Comparison of ENCODE assay signal across 11 cellular contexts in genomic region chr2:201120500-201120899, GRCh38. TPM values are rescaled to one million over a fixed set of nuclear protein-coding genes. Genes with fewer than 3 reads are reported as not detected.
DNase-seq lines count a peak whose midpoint lies in the region; ATAC-seq and TF ChIP-seq lines count a peak whose summit lies in the region.
"Had no signal": no experiment of that assay in that cellular context is flagged by ENCODE, and none has a peak within 500 bp of the region (broad histone marks: within the 10 kb centered on the region; RNA-seq: fewer than 3 reads in every experiment).

No MANE protein-coding gene starts in this region.

- no peak overlapping the region for H2BK5ac ChIP-seq in mesendoderm (ENCODE audit: low read length)

- intact Hi-C loops in left ventricle myocardium inferior (cut with micrococcal nuclease) (no loop called here), left ventricle myocardium superior (cut with micrococcal nuclease) (no loop called here), uterus (cut with DNase I; ENCODE audit: low total_unique reads) (no loop called here)

- H2BK15ac ChIP-seq in mesendoderm (replicated peaks; ENCODE audit: low read depth), result no peak overlapping the region

- no peak overlapping the region for H4K8ac ChIP-seq in mesendoderm (ENCODE audit: low read depth, low read length)

- ATAC-seq in left ventricle myocardium superior (no peak), HG02759 (IDR thresholded peaks at IDR 0.05; ENCODE audit: unreplicated experiment) (no peak), GM18505 (IDR thresholded peaks at IDR 0.05; ENCODE audit: unreplicated experiment) (no peak)

- DNase-seq in left ventricle myocardium inferior (no peak), left ventricle myocardium superior (no peak), amniotic epithelial cell (ENCODE audit: low read depth) (peak; percentile 53), mesendoderm (no peak), uterus (no peak), NOMO-1 treated with DMSO at 0.1 percent for 48 hours (lab: John Stamatoyannopoulos, UW; ENCODE audit: unreplicated experiment) (no peak)
- DNase-seq: DMS79 treated with DMSO at 0.1 percent for 48 hours; effector CD4-positive, alpha-beta T cell; stimulated activated naive CD4-positive, alpha-beta T cell treated with Interleukin-2 at 50 U/mL for 16 hours had no signal

- H3K79me1 ChIP-seq in mesendoderm (ENCODE audit: low read length), result no peaks in the 10 kb centered on the region

- TF ChIP-seq CTCF in left ventricle myocardium inferior (IDR thresholded peaks at IDR 0.05; ENCODE audit: borderline replicate concordance), result no peak
- TF ChIP-seq CTCF in uterus (IDR thresholded peaks at IDR 0.05), result no peak

- no peaks in the 10 kb centered on the region for H3K79me2 ChIP-seq in mesendoderm (ENCODE audit: control insufficient read depth, insufficient read depth, low read length)

- no peaks in the 10 kb centered on the region for H3K9me3 ChIP-seq in left ventricle myocardium inferior (replicated peaks)
- no peaks in the 10 kb centered on the region for H3K9me3 ChIP-seq in uterus

- H3K18ac ChIP-seq in mesendoderm (ENCODE audit: low read length), result no peak overlapping the region

- H3K4me3 ChIP-seq in left ventricle myocardium inferior, result peak overlapping the region; percentile 88
- no peak overlapping the region for H3K4me3 ChIP-seq in mesendoderm (ENCODE audit: low read length)
- no peak overlapping the region for H3K4me3 ChIP-seq in uterus

- H3K56ac ChIP-seq in mesendoderm (ENCODE audit: low read length), result no peak overlapping the region

- peaks cover 81% of the 10 kb centered on the region for H3K4me1 ChIP-seq in left ventricle myocardium inferior
- H3K4me1 ChIP-seq in mesendoderm (ENCODE audit: control insufficient read depth, low read depth, low read length), result peaks cover 21% of the 10 kb centered on the region
- H3K4me1 ChIP-seq in uterus, result no peaks in the 10 kb centered on the region

- no peaks in the 10 kb centered on the region for H3K27me3 ChIP-seq in left ventricle myocardium inferior (ENCODE audit: low read depth)
- H3K27me3 ChIP-seq in mesendoderm (ENCODE audit: insufficient read depth, low read length, poor library complexity), result no peaks in the 10 kb centered on the region
- H3K27me3 ChIP-seq in uterus, result no peaks in the 10 kb centered on the region

- H3K36me3 ChIP-seq in left ventricle myocardium inferior (peaks cover 16% of the 10 kb centered on the region), mesendoderm (ENCODE audit: control insufficient read depth, insufficient read depth, low read length) (no peaks in the 10 kb centered on the region), uterus (no peaks in the 10 kb centered on the region)

- TF ChIP-seq POLR2A in uterus (IDR thresholded peaks at IDR 0.05) (no peak), GM18505 (IDR thresholded peaks at IDR 0.05; ENCODE audit: borderline replicate concordance, extremely low read depth, insufficient read depth, insufficient read length) (no peak)

- H3K4me2 ChIP-seq in mesendoderm (ENCODE audit: low read length), result no peak overlapping the region

- H3K4ac ChIP-seq in mesendoderm (ENCODE audit: low read depth, low read length), result no peak overlapping the region

- H3K23ac ChIP-seq in mesendoderm (ENCODE audit: low read length), result no peak overlapping the region

- no peak overlapping the region for H4K5ac ChIP-seq in mesendoderm (ENCODE audit: low read length)

- peak overlapping the region; percentile 100 for H3K27ac ChIP-seq in left ventricle myocardium inferior (replicated peaks)
- peak overlapping the region; percentile 64 for H3K27ac ChIP-seq in mesendoderm (ENCODE audit: low read depth, low read length)
- H3K27ac ChIP-seq in uterus, result peak overlapping the region; percentile 5 to 97

- H2AK5ac ChIP-seq in mesendoderm (ENCODE audit: low read length), result no peak overlapping the region

- H2BK120ac ChIP-seq in mesendoderm (ENCODE audit: low read depth, low read length), result no peak overlapping the region

- no peak overlapping the region for H3K9ac ChIP-seq in mesendoderm (ENCODE audit: low read length)

RNA-seq across cellular contexts. Expression of gene CFLAR, which starts 4.5 kb away (rescaled TPM):
- total RNA-seq in left ventricle myocardium inferior (238 TPM), left ventricle myocardium superior (252 TPM), uterus (100 to 1,000 TPM; 176 to 217 (median 201) TPM)
- 5.4 TPM for polyA plus RNA-seq in mesendoderm (2013, experiment 1 of 2)
- polyA plus RNA-seq in mesendoderm (2013, experiment 2 of 2), result 5.5 TPM

RNA-seq across cellular contexts. Expression of gene NDUFB3, which starts 48.7 kb away (rescaled TPM):
- total RNA-seq in left ventricle myocardium inferior (466 TPM), left ventricle myocardium superior (540 TPM), uterus (100 to 1,000 TPM in 1 of 4 donors, 10 to 100 TPM in 3; 31.2 to 129 (median 38.3) TPM)
- polyA plus RNA-seq in mesendoderm (2013, experiment 1 of 2), result 98.6 TPM
- polyA plus RNA-seq in mesendoderm (2013, experiment 2 of 2), result 101 TPM

RNA-seq across cellular contexts. Expression of gene HYCC2, which starts 49.0 kb away (rescaled TPM):
- 11.5 TPM for total RNA-seq in left ventricle myocardium inferior
- 12.7 TPM for total RNA-seq in left ventricle myocardium superior
- 4.1 TPM for polyA plus RNA-seq in mesendoderm (2013, experiment 1 of 2)
- polyA plus RNA-seq in mesendoderm (2013, experiment 2 of 2), result 4.1 TPM
- total RNA-seq in uterus, result 10 to 100 TPM in 2 of 4 donors, 1 to 10 TPM in 2; 2.8 to 36.3 (median 21.1) TPM
